ENCODE assay signal across 11 cellular contexts in the genomic region with DNA sequence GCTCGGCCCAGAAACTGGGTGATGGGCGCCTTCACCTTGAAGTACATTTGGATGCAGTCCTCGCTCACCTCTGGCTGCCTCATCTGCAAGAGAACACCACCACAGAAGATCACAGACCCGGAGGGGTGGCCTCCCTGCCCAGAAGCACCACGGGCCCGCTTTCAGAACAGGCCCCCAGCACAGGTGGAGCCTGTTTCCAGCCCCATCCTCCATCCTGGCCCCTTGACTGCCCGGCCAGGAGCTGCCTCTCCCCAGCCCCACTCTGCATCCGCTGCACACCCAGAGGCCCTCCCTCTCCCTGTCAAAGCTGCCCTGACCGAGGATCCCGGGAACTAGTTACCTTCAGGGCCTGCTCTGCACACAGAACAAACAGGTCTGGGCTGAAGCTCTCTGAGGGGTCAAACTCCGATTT. TPM values are rescaled to one million over a fixed set of nuclear protein-coding genes. Genes with fewer than 3 reads are reported as not detected.
A peak's percentile ranks its signal among the peaks of the same experiment; 100 is the strongest.
DNase-seq lines count a peak whose midpoint lies in the region; ATAC-seq and TF ChIP-seq lines count a peak whose summit lies in the region.
"Had no signal": no experiment of that assay in that cellular context is flagged by ENCODE, and none has a peak within 500 bp of the region (broad histone marks: within the 10 kb centered on the region; RNA-seq: fewer than 3 reads in every experiment).

No MANE protein-coding gene starts in this region.

- H3K27ac ChIP-seq in H9 (ENCODE audit: insufficient read length, low read depth, low read length), result no peak overlapping the region
- H3K27ac ChIP-seq in prostate gland, result no peak overlapping the region
- H3K27ac ChIP-seq: thoracic aorta had no signal

- H3K4ac ChIP-seq in H9 (ENCODE audit: low read depth, low read length), result no peak overlapping the region

- WGBS in H9 (ENCODE audit: extremely low coverage, insufficient read length, low lambda C conversion rate), result no CpG with 5 or more reads among the region's 11 CpGs
- 54% methylated on average over 11 of the region's 11 CpGs for WGBS in prostate gland

- no peak overlapping the region for H2AFZ ChIP-seq in H9 (ENCODE audit: low read length)

- DNase-seq in H9, result no peak
- peak; percentile 21 for DNase-seq in activated naive CD8-positive, alpha-beta T cell treated with anti-CD3 and anti-CD28 coated beads, Interleukin-2, amount 10 ng/mL, durations not matched to agents 7 days and 5 days
- no peak for DNase-seq in prostate gland (ENCODE audit: low spot score)
- no peak for DNase-seq in DMS 273 (lab: John Stamatoyannopoulos, UW; ENCODE audit: unreplicated experiment)
- no peak for DNase-seq in left colon
- DNase-seq in medulla oblongata (ENCODE audit: extremely low spot score), result no peak

- H2BK12ac ChIP-seq in H9 (ENCODE audit: insufficient read length, low read depth, low read length), result no peak overlapping the region

- peak overlapping the region; percentile 63 for H3K4me3 ChIP-seq in iPS-15b (ENCODE audit: low read depth, low read length)
- peak overlapping the region; percentile 39 to 42 for H3K4me3 ChIP-seq in prostate gland
- H3K4me3 ChIP-seq: K562 had no signal

- H3K36me3 ChIP-seq in iPS-15b (ENCODE audit: control insufficient read depth, insufficient read depth, low read length), result no peaks in the 10 kb centered on the region
- no peaks in the 10 kb centered on the region for H3K36me3 ChIP-seq in prostate gland
- H3K36me3 ChIP-seq: thoracic aorta had no signal

- no peaks in the 10 kb centered on the region for H3K79me1 ChIP-seq in H9 (ENCODE audit: insufficient read depth, low read depth, low read length, poor library complexity, severe bottlenecking)

- no peak overlapping the region for H4K5ac ChIP-seq in H9 (ENCODE audit: insufficient read length, low read depth, low read length)

- H3K56ac ChIP-seq in H9 (ENCODE audit: insufficient read length, low read depth, low read length), result no peak overlapping the region

- no peak overlapping the region for H4K91ac ChIP-seq in H9 (ENCODE audit: insufficient read length, low read depth, low read length)

- no peak overlapping the region for H3T11ph ChIP-seq in H9 (ENCODE audit: low read length)

- no peak for ATAC-seq in activated naive CD8-positive, alpha-beta T cell treated with anti-CD3 and anti-CD28 coated beads, Interleukin-2, amount 10 ng/mL, durations not matched to agents 7 days and 5 days (ENCODE audit: low read depth)
- no peak for ATAC-seq in left colon
- ATAC-seq in HG02763 (IDR thresholded peaks at IDR 0.05; ENCODE audit: unreplicated experiment), result no peak
- ATAC-seq: K562 had no signal

- no peaks in the 10 kb centered on the region for H4K20me1 ChIP-seq in H9 (ENCODE audit: control insufficient read depth, insufficient read depth, insufficient read length)

- H2BK20ac ChIP-seq in H9 (ENCODE audit: low read depth, low read length, poor library complexity, severe bottlenecking), result no peak overlapping the region

- H3K18ac ChIP-seq in H9 (ENCODE audit: insufficient read length, low read depth, low read length), result no peak overlapping the region

- H3K9ac ChIP-seq in H9 (ENCODE audit: extremely low read depth, insufficient read length, low read length) (no peak overlapping the region), iPS-15b (ENCODE audit: low read depth, low read length) (no peak overlapping the region)

- H3K4me1 Mint-ChIP-seq in H9, result peaks cover 7 to 13% of the 10 kb centered on the region in 2 experiments
- peaks cover 2% of the 10 kb centered on the region for H3K4me1 Mint-ChIP-seq in activated naive CD8-positive, alpha-beta T cell treated with anti-CD3 and anti-CD28 coated beads, Interleukin-2, amount 10 ng/mL, durations not matched to agents 7 days and 5 days

- no peak overlapping the region for H2BK5ac ChIP-seq in H9 (ENCODE audit: insufficient read length, low read length)

- H3K4me1 ChIP-seq in H9 (ENCODE audit: insufficient read depth, low read length) (no peaks in the 10 kb centered on the region), iPS-15b (ENCODE audit: control insufficient read depth, insufficient read depth, low read length) (no peaks in the 10 kb centered on the region), prostate gland (replicated peaks) (no peaks in the 10 kb centered on the region)

- peak overlapping the region; percentile 64 to 83 for H3K4me3 Mint-ChIP-seq in H9
- no peak overlapping the region for H3K4me3 Mint-ChIP-seq in activated naive CD8-positive, alpha-beta T cell treated with anti-CD3 and anti-CD28 coated beads, Interleukin-2, amount 10 ng/mL, durations not matched to agents 7 days and 5 days

- peak overlapping the region; percentile 40 for H3K4me2 ChIP-seq in H9 (ENCODE audit: insufficient read depth, insufficient read length, low read length)

- no peak overlapping the region for H2BK15ac ChIP-seq in H9 (ENCODE audit: low read depth, low read length)

- no peak overlapping the region for H3K27ac Mint-ChIP-seq in H9
- H3K27ac Mint-ChIP-seq in activated naive CD8-positive, alpha-beta T cell treated with anti-CD3 and anti-CD28 coated beads, Interleukin-2, amount 10 ng/mL, durations not matched to agents 7 days and 5 days, result no peak overlapping the region

- H3K9me3 ChIP-seq in H9 (ENCODE audit: control insufficient read depth, low read depth, low read length) (no peaks in the 10 kb centered on the region), iPS-15b (ENCODE audit: control insufficient read depth, insufficient read depth, low read length) (no peaks in the 10 kb centered on the region), prostate gland (no peaks in the 10 kb centered on the region)
- H3K9me3 ChIP-seq: thoracic aorta had no signal

- H3K27me3 ChIP-seq in H9 (ENCODE audit: insufficient read depth, low read length), result no peaks in the 10 kb centered on the region
- H3K27me3 ChIP-seq in iPS-15b (ENCODE audit: control insufficient read depth, insufficient read depth, low read length), result no peaks in the 10 kb centered on the region
- no peaks in the 10 kb centered on the region for H3K27me3 ChIP-seq in prostate gland (replicated peaks; ENCODE audit: insufficient read depth)

- no peaks in the 10 kb centered on the region; a peak in 1 of 7 replicates for H3K36me3 Mint-ChIP-seq in H9 (ENCODE audit: insufficient read depth in 1 of 3, low read depth in 3 of 3)
- H3K36me3 Mint-ChIP-seq in activated naive CD8-positive, alpha-beta T cell treated with anti-CD3 and anti-CD28 coated beads, Interleukin-2, amount 10 ng/mL, durations not matched to agents 7 days and 5 days, result no peaks in the 10 kb centered on the region

- no peak overlapping the region for H3K23ac ChIP-seq in H9 (ENCODE audit: insufficient read length, low read depth, low read length)

- no peak overlapping the region for H2BK120ac ChIP-seq in H9 (ENCODE audit: low read depth, low read length, poor library complexity, severe bottlenecking)

- H3K27me3 Mint-ChIP-seq in H9 (ENCODE audit: low read depth), result peaks cover 21% of the 10 kb centered on the region
- peaks cover 31% of the 10 kb centered on the region for H3K27me3 Mint-ChIP-seq in activated naive CD8-positive, alpha-beta T cell treated with anti-CD3 and anti-CD28 coated beads, Interleukin-2, amount 10 ng/mL, durations not matched to agents 7 days and 5 days

- H3K9me3 Mint-ChIP-seq in H9, result no peaks in the 10 kb centered on the region
- no peaks in the 10 kb centered on the region for H3K9me3 Mint-ChIP-seq in activated naive CD8-positive, alpha-beta T cell treated with anti-CD3 and anti-CD28 coated beads, Interleukin-2, amount 10 ng/mL, durations not matched to agents 7 days and 5 days

- H3K14ac ChIP-seq in H9 (ENCODE audit: insufficient read depth, low read length), result no peak overlapping the region

- no peaks in the 10 kb centered on the region for H3K79me2 ChIP-seq in H9 (ENCODE audit: insufficient read depth, low read length)

- TF ChIP-seq CTCF in H9 (conservative IDR thresholded peaks at IDR 0.05), result no peak
- TF ChIP-seq CTCF in prostate gland (IDR thresholded peaks at IDR 0.05), result no peak

- POLR2A ChIA-PET in activated naive CD8-positive, alpha-beta T cell treated with anti-CD3 and anti-CD28 coated beads, Interleukin-2, amount 10 ng/mL, durations not matched to agents 7 days and 5 days (lab: Charles Lee), result no interaction called here

- no peak for TF ChIP-seq POLR2A in prostate gland (IDR thresholded peaks at IDR 0.05)

- H3K23me2 ChIP-seq in H9 (ENCODE audit: insufficient read length, low read depth, low read length, poor library complexity, severe bottlenecking), result no peaks in the 10 kb centered on the region

- intact Hi-C loops in prostate gland (cut with DNase I), result no loop called here
- intact Hi-C loops in left colon (cut with DNase I, micrococcal nuclease), result no loop called here

- no peak overlapping the region for H2AK5ac ChIP-seq in H9 (ENCODE audit: insufficient read length, low read length)

- H4K8ac ChIP-seq in H9 (replicated peaks; ENCODE audit: insufficient read length, low read depth, low read length), result no peak overlapping the region

RNA-seq across cellular contexts. Expression of a gene that starts 0.7 kb away (rescaled TPM):
- 2.9 and 3.1 TPM in 2 replicates for total RNA-seq in H9 (2021)
- not detected for total RNA-seq in activated naive CD8-positive, alpha-beta T cell treated with anti-CD3 and anti-CD28 coated beads, Interleukin-2, amount 10 ng/mL, durations not matched to agents 7 days and 5 days
- total RNA-seq in prostate gland, result 1 to 10 TPM; 1.4 to 9.3 TPM
- total RNA-seq in left colon, result under 1 TPM in 1 of 2 donors, not detected in 1; 0.37 TPM
- total RNA-seq: K562; T-helper 1 cell treated with Interleukin-12 subunit alpha and Interleukin-12 subunit beta and Interleukin-4 antibody, amounts not matched to agents 30 ng/mL and 1 ng/mL, for 36 hours; thoracic aorta had no signal
